26 cellular contexts compared by ENCODE assay signal in the genomic region with DNA sequence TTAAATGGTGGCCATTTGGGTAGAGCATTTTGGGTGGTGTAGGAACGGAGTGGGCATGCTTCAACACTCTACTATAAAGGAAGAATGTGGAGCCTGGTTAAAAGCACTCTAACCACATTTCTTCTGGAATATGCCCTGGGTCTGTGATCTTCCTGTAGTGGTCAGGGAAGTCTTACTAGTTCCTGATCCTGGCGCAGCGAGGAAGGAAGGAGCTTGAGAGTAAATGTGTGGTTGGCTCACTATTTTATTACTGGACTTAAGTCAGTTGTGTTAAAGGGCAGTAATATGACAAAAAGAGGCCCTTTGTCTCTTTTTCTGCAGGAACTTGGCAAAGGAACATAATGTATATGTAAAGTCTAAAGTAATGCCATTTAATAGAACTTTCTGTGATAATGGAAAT.
"Had no signal": no experiment of that assay in that cellular context is flagged by ENCODE, and none has a peak within 500 bp of the region (broad histone marks: within the 10 kb centered on the region; RNA-seq: fewer than 3 reads in every experiment).

No MANE protein-coding gene starts in this region.

- H3K4me1 ChIP-seq: Peyer's patch had no signal

- H3K27ac ChIP-seq: brain microvascular endothelial cell, cardiac muscle cell, Peyer's patch, WERI-Rb-1 had no signal

- H3K9me3 Mint-ChIP-seq: activated CD4-positive, alpha-beta memory T cell treated with anti-CD3 and anti-CD28 coated beads, Interleukin-2, amount 10 ng/mL, durations not matched to agents 7 days and 5 days; activated naive CD4-positive, alpha-beta T cell treated with anti-CD3 and anti-CD28 coated beads, Interleukin-2, amount 10 ng/mL, durations not matched to agents 7 days and 5 days; activated naive CD8-positive, alpha-beta T cell treated with anti-CD3 and anti-CD28 coated beads for 36 hours; activated T-helper 17 cell treated with anti-CD3 and anti-CD28 coated beads, Interleukin-2, amount 50 U/mL, for 72 hours had no signal

- H3K27me3 ChIP-seq: brain microvascular endothelial cell, cardiac muscle cell, Peyer's patch had no signal

- H3K36me3 Mint-ChIP-seq: activated naive CD4-positive, alpha-beta T cell treated with anti-CD3 and anti-CD28 coated beads, Interleukin-2, amount 10 ng/mL, durations not matched to agents 7 days and 5 days; activated naive CD8-positive, alpha-beta T cell treated with anti-CD3 and anti-CD28 coated beads for 36 hours had no signal

- H3K4me3 Mint-ChIP-seq: activated CD4-positive, alpha-beta memory T cell treated with anti-CD3 and anti-CD28 coated beads, Interleukin-2, amount 10 ng/mL, durations not matched to agents 7 days and 5 days; activated CD4-positive, alpha-beta T cell treated with anti-CD3 and anti-CD28 coated beads for 36 hours; activated naive CD4-positive, alpha-beta T cell treated with anti-CD3 and anti-CD28 coated beads, Interleukin-2, amount 10 ng/mL, durations not matched to agents 7 days and 5 days; activated naive CD8-positive, alpha-beta T cell treated with anti-CD3 and anti-CD28 coated beads for 36 hours; activated T-helper 17 cell treated with anti-CD3 and anti-CD28 coated beads, Interleukin-2, amount 50 U/mL, for 72 hours; T-helper 17 cell had no signal

- DNase-seq: activated CD4-positive, alpha-beta memory T cell treated with anti-CD3 and anti-CD28 coated beads, Interleukin-2, amount 10 ng/mL, durations not matched to agents 7 days and 5 days; activated CD4-positive, alpha-beta T cell treated with anti-CD3 and anti-CD28 coated beads for 36 hours; activated CD4-positive, alpha-beta T cell treated with anti-CD3 and anti-CD28 coated beads, Interleukin-2, amount 50 U/mL, for 1 hour; activated gamma-delta T cell; activated naive CD4-positive, alpha-beta T cell treated with anti-CD3 and anti-CD28 coated beads, Interleukin-2, amount 10 ng/mL, durations not matched to agents 7 days and 5 days; activated naive CD8-positive, alpha-beta T cell treated with anti-CD3 and anti-CD28 coated beads for 36 hours; activated T-cell treated with anti-CD3 and anti-CD28 coated beads for 4 hours; activated T-cell treated with anti-CD3 and anti-CD28 coated beads, Interleukin-2, amount 50 U/mL, for 48 hours; brain microvascular endothelial cell; Kasumi-1; KBM-7; NCI-H1092; NCI-H1417; NCI-H1930; NCI-H2171; NCI-H2227 treated with DMSO at 0.1 percent for 48 hours; NCI-H526; NCI-H82; OCI-M1; Peyer's patch; SHP77 treated with DMSO at 0.1 percent for 48 hours; T-helper 17 cell; T-helper 9 cell; WERI-Rb-1 had no signal

- H3K27ac Mint-ChIP-seq: activated CD4-positive, alpha-beta memory T cell treated with anti-CD3 and anti-CD28 coated beads, Interleukin-2, amount 10 ng/mL, durations not matched to agents 7 days and 5 days; activated CD4-positive, alpha-beta T cell treated with anti-CD3 and anti-CD28 coated beads for 36 hours; activated naive CD4-positive, alpha-beta T cell treated with anti-CD3 and anti-CD28 coated beads, Interleukin-2, amount 10 ng/mL, durations not matched to agents 7 days and 5 days; activated naive CD8-positive, alpha-beta T cell treated with anti-CD3 and anti-CD28 coated beads for 36 hours; activated T-helper 17 cell treated with anti-CD3 and anti-CD28 coated beads, Interleukin-2, amount 50 U/mL, for 72 hours; T-helper 17 cell had no signal

- ATAC-seq: activated CD4-positive, alpha-beta T cell treated with anti-CD3 and anti-CD28 coated beads for 36 hours; activated T-helper 17 cell treated with anti-CD3 and anti-CD28 coated beads, Interleukin-2, amount 50 U/mL, for 72 hours; T-helper 17 cell had no signal

- H3K4me1 Mint-ChIP-seq: activated CD4-positive, alpha-beta memory T cell treated with anti-CD3 and anti-CD28 coated beads, Interleukin-2, amount 10 ng/mL, durations not matched to agents 7 days and 5 days; activated naive CD4-positive, alpha-beta T cell treated with anti-CD3 and anti-CD28 coated beads, Interleukin-2, amount 10 ng/mL, durations not matched to agents 7 days and 5 days; activated naive CD8-positive, alpha-beta T cell treated with anti-CD3 and anti-CD28 coated beads for 36 hours; activated T-helper 17 cell treated with anti-CD3 and anti-CD28 coated beads, Interleukin-2, amount 50 U/mL, for 72 hours had no signal

- H3K9me3 ChIP-seq: Peyer's patch had no signal

- H3K27me3 Mint-ChIP-seq: activated naive CD8-positive, alpha-beta T cell treated with anti-CD3 and anti-CD28 coated beads for 36 hours; activated T-helper 17 cell treated with anti-CD3 and anti-CD28 coated beads, Interleukin-2, amount 50 U/mL, for 72 hours had no signal
